Comparison of ENCODE assay signal across 1 cellular context in genomic region chr22:50057292-50057867, GRCh38.
TF ChIP-seq lines count a peak whose summit lies in the region.

No MANE protein-coding gene starts in this region.

TF ChIP-seq in IMR-90, 13 proteins besides CTCF, POLR2A, EP300 and RAD21 (continued from another document):
- TF ChIP-seq MAFK (IDR thresholded peaks at IDR 0.05; ENCODE audit: low read depth, low read length) = no peak
TF ChIP-seq in IMR-90: peak in this region for 0.
